21 cellular contexts compared by ENCODE assay signal in the genomic region with DNA sequence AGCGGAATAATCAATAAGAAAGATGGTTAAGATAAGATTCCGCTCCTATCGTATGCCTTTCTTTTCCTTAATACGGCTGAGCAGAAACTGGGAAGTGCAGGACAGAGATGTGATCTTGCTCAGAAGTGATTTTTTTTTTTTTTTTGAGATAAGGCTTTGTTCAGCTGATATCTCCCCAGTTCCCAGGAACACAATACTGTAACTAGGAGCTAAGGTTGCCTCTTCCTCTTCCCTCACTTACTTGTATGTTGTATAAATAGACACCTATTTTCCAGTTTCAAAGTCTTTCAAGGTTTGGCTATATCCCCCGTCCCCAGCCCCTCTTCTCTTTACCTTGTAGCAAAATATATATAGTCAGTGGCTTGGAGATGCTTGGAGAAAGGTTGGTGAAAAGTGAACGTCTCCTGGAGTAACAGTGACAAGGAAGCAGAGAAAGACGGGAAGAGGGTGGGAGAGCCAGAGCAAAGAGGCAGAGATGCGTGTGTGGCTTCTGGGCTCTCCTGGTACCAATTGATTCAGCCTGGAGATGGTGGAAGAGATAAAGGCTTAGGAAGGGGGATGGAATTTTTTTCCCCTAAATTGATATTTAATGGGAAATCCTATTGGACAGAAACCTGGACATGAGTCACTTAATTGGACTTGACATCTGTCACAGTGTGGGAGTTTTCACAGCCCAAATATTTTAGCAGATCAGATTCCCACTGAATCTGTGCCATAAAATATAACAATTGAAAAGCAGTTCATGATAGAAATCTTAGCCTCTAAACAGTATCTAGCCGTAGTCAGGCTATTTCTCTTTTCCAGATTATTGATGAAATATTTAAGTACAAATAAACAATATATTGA. TPM values are rescaled to one million over a fixed set of nuclear protein-coding genes. Genes with fewer than 3 reads are reported as not detected.
DNase-seq lines count a peak whose midpoint lies in the region; ATAC-seq and TF ChIP-seq lines count a peak whose summit lies in the region.
"Had no signal": no experiment of that assay in that cellular context is flagged by ENCODE, and none has a peak within 500 bp of the region (broad histone marks: within the 10 kb centered on the region; RNA-seq: fewer than 3 reads in every experiment).

Gene NHLH2, minus strand, starts transcription at position 512 of the 846 bp plus-strand sequence. CDS start 2,754 bp downstream, outside the sequence.

- no peaks in the 10 kb centered on the region for H4K20me1 ChIP-seq in OCI-LY7 (ENCODE audit: insufficient read depth, low read length)

- no peak within 1 kb of the TSS for H3K4me2 ChIP-seq in OCI-LY7 (ENCODE audit: low read length)

- H3K36me3 Mint-ChIP-seq in brain = no peaks in the 10 kb centered on the region

- H3K4me1 Mint-ChIP-seq in brain = peaks cover 17% of the 10 kb centered on the region

- peak within 1 kb of the TSS in 4 of 5 experiments; percentile 16 to 98 (median 60) for H3K27ac Mint-ChIP-seq in brain
- H3K27ac Mint-ChIP-seq: naive thymus-derived CD4-positive, alpha-beta T cell had no signal

- peak within 1 kb of the TSS; percentile 74 for H3K9ac ChIP-seq in ES-I3 (ENCODE audit: low read depth, low read length)

- no peak for ATAC-seq in lower lobe of right lung
- ATAC-seq: heart right ventricle; left colon; naive thymus-derived CD4-positive, alpha-beta T cell; Panc1 had no signal

- H3K36me3 ChIP-seq in ES-I3 (ENCODE audit: insufficient read depth, low read length) = no peaks in the 10 kb centered on the region
- H3K36me3 ChIP-seq in OCI-LY7 (ENCODE audit: insufficient read depth, low read length) = no peaks in the 10 kb centered on the region
- H3K36me3 ChIP-seq in lower lobe of right lung = no peaks in the 10 kb centered on the region
- H3K36me3 ChIP-seq: heart right ventricle, tibial artery had no signal

- H2AFZ ChIP-seq in OCI-LY7 (ENCODE audit: low read length) = no peak within 1 kb of the TSS

- POLR2A ChIA-PET in OCI-LY7 (lab: Charles Lee) = no interaction called here

- H3K27me3 Mint-ChIP-seq in brain = peaks cover 89% of the 10 kb centered on the region

- TF ChIP-seq CTCF in brain (conservative IDR thresholded peaks at IDR 0.05) = no peak
- TF ChIP-seq CTCF in OCI-LY7 (conservative IDR thresholded peaks at IDR 0.05; ENCODE audit: low read length) = no peak
- no peak for TF ChIP-seq CTCF in lower lobe of right lung (IDR thresholded peaks at IDR 0.05)

- H3K4me3 ChIP-seq in OCI-LY7 (ENCODE audit: low read depth, low read length, poor library complexity, severe bottlenecking) (no peak within 1 kb of the TSS), lower lobe of right lung (no peak within 1 kb of the TSS)

- DNase-seq in NCI-H1694 (lab: John Stamatoyannopoulos, UW) (peak; percentile 89), myocyte (ENCODE audit: low read depth) (peak; percentile 48), NOMO-1 (lab: John Stamatoyannopoulos, UW; ENCODE audit: unreplicated experiment in 2 of 2) (no peak), OCI-LY7 (ENCODE audit: low spot score) (no peak), lower lobe of right lung (no peak)
- no peak for DNase-seq in effector CD8-positive, alpha-beta T cell (lab: John Stamatoyannopoulos, UW)
- DNase-seq: activated CD4-positive, alpha-beta T cell treated with anti-CD3 and anti-CD28 coated beads for 4 hours; amniotic stem cell; DND-41; heart right ventricle; left colon; naive thymus-derived CD4-positive, alpha-beta T cell; NCI-H226; stimulated activated CD4-positive, alpha-beta T cell treated with anti-CD3 and anti-CD28 coated beads, Interleukin-2, amount 100 ng/mL, for 24 hours; stimulated activated CD8-positive, alpha-beta memory T cell treated with anti-CD3 and anti-CD28 coated beads, Interleukin-4, amount 100 ng/mL, for 48 hours; T-helper 2 cell; tibial artery had no signal

- no peaks in the 10 kb centered on the region for H3K9me2 ChIP-seq in OCI-LY7 (ENCODE audit: insufficient read depth, low read length)

- H3K9me3 ChIP-seq in ES-I3 (ENCODE audit: control insufficient read depth, insufficient read depth, low read length) = no peaks in the 10 kb centered on the region
- H3K9me3 ChIP-seq in OCI-LY7 (ENCODE audit: low read length) = no peaks in the 10 kb centered on the region
- no peaks in the 10 kb centered on the region for H3K9me3 ChIP-seq in lower lobe of right lung
- H3K9me3 ChIP-seq: heart right ventricle, tibial artery had no signal

- no TSS peak for BruUV-seq in OCI-LY7 (replicated peaks; lab: Mats Ljungman, UMichigan)

- peaks cover 10% of the 10 kb centered on the region; the same call in 1 of the 2 replicates for H3K4me1 ChIP-seq in ES-I3 (ENCODE audit: insufficient read depth, low read length)
- no peaks in the 10 kb centered on the region for H3K4me1 ChIP-seq in OCI-LY7 (ENCODE audit: insufficient read depth, low read length, poor library complexity, severe bottlenecking)
- H3K4me1 ChIP-seq in lower lobe of right lung = peaks cover 26% of the 10 kb centered on the region

- intact Hi-C loops in OCI-LY7 (cut with micrococcal nuclease; ENCODE audit: unreplicated experiment) (no loop called here), lower lobe of right lung (cut with DNase I) (no loop called here)

- peak within 1 kb of the TSS; percentile 65 to 92 (median 86) for H3K4me3 Mint-ChIP-seq in brain

- H3K27me3 ChIP-seq in lower lobe of right lung (ENCODE audit: low read depth) = peaks cover 77% of the 10 kb centered on the region

- H3K79me2 ChIP-seq in OCI-LY7 (ENCODE audit: insufficient read depth, low read depth, low read length) = no peaks in the 10 kb centered on the region

- no peak within 1 kb of the TSS for H3K27ac ChIP-seq in OCI-LY7 (ENCODE audit: low read depth, low read length, poor library complexity, severe bottlenecking)
- H3K27ac ChIP-seq in lower lobe of right lung = no peak within 1 kb of the TSS
- H3K27ac ChIP-seq: heart right ventricle, tibial artery had no signal

- CTCF ChIA-PET in OCI-LY7 (lab: Charles Lee; ENCODE audit: unreplicated experiment) = no interaction called here

- peaks cover 0 to 14% (median 2%) of the 10 kb centered on the region in 5 experiments for H3K9me3 Mint-ChIP-seq in brain

RNA-seq across cellular contexts. Expression of gene NHLH2, which starts in this region (rescaled TPM):
- polyA plus RNA-seq in brain (ENCODE audit: insufficient read depth, low read depth, low replicate concordance) = not detected
- total RNA-seq in myocyte = 1.3 and 2.5 TPM in 2 replicates
- polyA plus RNA-seq in myocyte (2012) = 0.37 TPM
- not detected in 2 replicates for total RNA-seq in OCI-LY7 (2014; rRNA removed; shearing (Covaris generic))
- not detected in 2 replicates for total RNA-seq in OCI-LY7 (2022)
- 0.41 TPM for total RNA-seq in lower lobe of right lung
- total RNA-seq: heart right ventricle; left colon; naive thymus-derived CD4-positive, alpha-beta T cell had no signal
- polyA plus RNA-seq: BJ; heart right ventricle; naive thymus-derived CD4-positive, alpha-beta T cell had no signal

Comparison
In these comparisons a context has a peak if more than half of its experiments do, and no peak if none do; other contexts are left out.
1. DNase-seq: peak in NCI-H1694 (single experiment) and myocyte (single experiment); none in NOMO-1 (0 of 2), effector CD8-positive, alpha-beta T cell (single experiment), OCI-LY7 (single experiment) and lower lobe of right lung (single experiment).